ENCODE assay signal across 8 cellular contexts in genomic region chr10:123995082-123995460, GRCh38.
DNase-seq lines count a peak whose midpoint lies in the region; ATAC-seq and TF ChIP-seq lines count a peak whose summit lies in the region.

No MANE protein-coding gene starts in this region.

- TF ChIP-seq POLR2A in body of pancreas (IDR thresholded peaks at IDR 0.05) = no peak
- TF ChIP-seq POLR2A in right lobe of liver (IDR thresholded peaks at IDR 0.05) = no peak

- DNase-seq in activated T-cell treated with anti-CD3 and anti-CD28 coated beads, Interleukin-2, amount 50 U/mL, for 72 hours = no peak
- DNase-seq in activated T-cell treated with anti-CD3 and anti-CD28 coated beads, Interleukin-2, amount 50 U/mL, for 48 hours = no peak
- no peak for DNase-seq in body of pancreas
- peak in 2 of 3 donors; percentile 50 to 52 for DNase-seq in right lobe of liver
- peak in 1 of 2 donors; percentile 66 for DNase-seq in tibial artery
- no peak for DNase-seq in NCI-H187 (lab: John Stamatoyannopoulos, UW)
- DNase-seq in NCI-H2171 treated with DMSO at 0.1 percent for 48 hours (lab: John Stamatoyannopoulos, UW) = no peak
- DNase-seq in activated CD8-positive, alpha-beta memory T cell treated with anti-CD3 and anti-CD28 coated beads, Interleukin-2, amount 50 U/mL, for 4 hours = no peak

- no peak for TF ChIP-seq CTCF in body of pancreas (IDR thresholded peaks at IDR 0.05)
- no peak for TF ChIP-seq CTCF in right lobe of liver (IDR thresholded peaks at IDR 0.05)
- TF ChIP-seq CTCF in tibial artery (IDR thresholded peaks at IDR 0.05) = no peak

- H3K36me3 ChIP-seq in body of pancreas (replicated peaks in 1 of 2; ENCODE audit: insufficient read depth in 1 of 2, low read depth in 2 of 2) (no peaks in the 10 kb centered on the region), right lobe of liver (no peaks in the 10 kb centered on the region), tibial artery (no peaks in the 10 kb centered on the region)

- H3K4me1 ChIP-seq in body of pancreas (peaks cover 21% of the 10 kb centered on the region), right lobe of liver (peaks cover 0 to 13% (median 0%) of the 10 kb centered on the region in 4 donors), tibial artery (peaks cover 0 to 30% (median 25%) of the 10 kb centered on the region in 4 donors)

- peaks cover 20% of the 10 kb centered on the region for H3K4me1 Mint-ChIP-seq in activated T-cell treated with anti-CD3 and anti-CD28 coated beads, Interleukin-2, amount 50 U/mL, for 72 hours (ENCODE audit: low read depth)

- H3K9me3 ChIP-seq in body of pancreas (no peaks in the 10 kb centered on the region), right lobe of liver (no peaks in the 10 kb centered on the region), tibial artery (no peaks in the 10 kb centered on the region)

- H3K27ac ChIP-seq in body of pancreas = no peak overlapping the region
- H3K27ac ChIP-seq in right lobe of liver = no peak overlapping the region
- H3K27ac ChIP-seq in tibial artery = peak overlapping the region; percentile 1 to 13

- H3K27me3 ChIP-seq in body of pancreas (peaks cover 0 to 35% of the 10 kb centered on the region in 2 donors), right lobe of liver (peaks cover 0 to 11% of the 10 kb centered on the region in 2 donors), tibial artery (peaks cover 0 to 36% of the 10 kb centered on the region in 2 donors)

- H3K4me3 ChIP-seq in body of pancreas (no peak overlapping the region), right lobe of liver (peak overlapping the region in 1 of 3 donors; percentile 10), tibial artery (peak overlapping the region; percentile 23 to 43)

- H3K9me3 Mint-ChIP-seq in activated T-cell treated with anti-CD3 and anti-CD28 coated beads, Interleukin-2, amount 50 U/mL, for 72 hours = no peaks in the 10 kb centered on the region

- intact Hi-C loops in body of pancreas (cut with DNase I) (loop anchor here (5.0 kb wide), 1 partner anchor 397 kb away; no protein-coding TSS in a partner anchor), right lobe of liver (cut with DNase I) (loop anchor here (5.0 kb wide), 2 partner anchors 382 to 397 kb away; no protein-coding TSS in a partner anchor), tibial artery (cut with DNase I; ENCODE audit: low total_unique reads) (loop anchor here (2.0 kb wide), 1 partner anchor 396 kb away; no protein-coding TSS in a partner anchor)

- H3K27ac Mint-ChIP-seq in activated T-cell treated with anti-CD3 and anti-CD28 coated beads, Interleukin-2, amount 50 U/mL, for 72 hours = no peak overlapping the region

- no peaks in the 10 kb centered on the region for H3K36me3 Mint-ChIP-seq in activated T-cell treated with anti-CD3 and anti-CD28 coated beads, Interleukin-2, amount 50 U/mL, for 72 hours (ENCODE audit: insufficient read depth in 2 of 2)

- peaks cover 56% of the 10 kb centered on the region for H3K27me3 Mint-ChIP-seq in activated T-cell treated with anti-CD3 and anti-CD28 coated beads, Interleukin-2, amount 50 U/mL, for 72 hours (ENCODE audit: low read depth)

- ATAC-seq in activated T-cell treated with anti-CD3 and anti-CD28 coated beads, Interleukin-2, amount 50 U/mL, for 72 hours (replicated peaks in 1 of 2) = no peak
- ATAC-seq in body of pancreas (peak; percentile 15), right lobe of liver (peak in 1 of 4 donors; percentile 2)

- peak overlapping the region; percentile 36 to 74 for H3K4me3 Mint-ChIP-seq in activated T-cell treated with anti-CD3 and anti-CD28 coated beads, Interleukin-2, amount 50 U/mL, for 72 hours

- WGBS in body of pancreas, 2 donors = 24 to 27% methylated on average over 8 to 11 of the region's 11 CpGs
- 0% methylated on average over 5 of the region's 11 CpGs for WGBS in right lobe of liver (ENCODE audit: insufficient coverage, low coverage, low lambda C conversion rate, missing lambda C conversion rate)

Comparison
In these comparisons a context has a peak if more than half of its experiments do, and no peak if none do; other contexts are left out.
1. DNase-seq: peak in right lobe of liver (2 of 3); none in activated T-cell treated with anti-CD3 and anti-CD28 coated beads, Interleukin-2, amount 50 U/mL, for 72 hours (0 of 2), activated T-cell treated with anti-CD3 and anti-CD28 coated beads, Interleukin-2, amount 50 U/mL, for 48 hours (0 of 2), body of pancreas (0 of 4), NCI-H187 (0 of 2), NCI-H2171 treated with DMSO at 0.1 percent for 48 hours (single experiment) and activated CD8-positive, alpha-beta memory T cell treated with anti-CD3 and anti-CD28 coated beads, Interleukin-2, amount 50 U/mL, for 4 hours (single experiment).
2. H3K27ac ChIP-seq: peak in tibial artery (2 of 2); none in body of pancreas (0 of 4) and right lobe of liver (0 of 3).
3. H3K4me3 ChIP-seq: peak in tibial artery (2 of 2); none in body of pancreas (0 of 2).